8 cellular contexts compared by ENCODE assay signal in genomic region chr17:69335018-69335417, GRCh38. TPM values are rescaled to one million over a fixed set of nuclear protein-coding genes. Genes with fewer than 3 reads are reported as not detected.
A peak's percentile ranks its signal among the peaks of the same experiment; 100 is the strongest.
DNase-seq lines count a peak whose midpoint lies in the region; ATAC-seq, FAIRE-seq and TF ChIP-seq lines count a peak whose summit lies in the region.

No MANE protein-coding gene starts in this region.

- H3K27me3 ChIP-seq in HCT116 (ENCODE audit: insufficient read depth, low read length), result no peaks in the 10 kb centered on the region

- CTCF ChIA-PET in HCT116 (lab: Charles Lee), result interaction anchor here (0.6 to 3.9 kb wide), 11 partner anchors 9 to 272 kb away, joined by 3 to 54 read pairs (median 4); partner anchors contain the start of gene ABCA5

- H3K4me1 ChIP-seq in HCT116 (ENCODE audit: control insufficient read depth in 1 of 2, insufficient read depth in 2 of 2, low read length in 2 of 2) (no peaks in the 10 kb centered on the region), kidney (ENCODE audit: control insufficient read depth in 1 of 2, insufficient read depth in 1 of 2, low read depth in 1 of 2, low read length in 2 of 2) (no peaks in the 10 kb centered on the region)

- no TSS peak for BruUV-seq in HCT116 (replicated peaks; lab: Mats Ljungman, UMichigan)

- RAD21 ChIA-PET in HCT116 (lab: Charles Lee; ENCODE audit: low non-redundant PET in 1 of 2, low total read pairs in 2 of 2, uncharacterized antibody in 2 of 2, unreplicated experiment in 2 of 2), result interaction anchor here in 1 of 2 experiments (1.1 kb wide), 1 partner anchor 60 kb away, joined by 4 read pairs; no protein-coding TSS in a partner anchor

- TF ChIP-seq POLR2A in HCT116 (IDR thresholded peaks at IDR 0.05; ENCODE audit: borderline replicate concordance, extremely low read depth, insufficient read depth, insufficient read length), result no peak

- TF ChIP-seq CTCF in HCT116 (IDR thresholded peaks at IDR 0.05 in 2 of 3, conservative IDR thresholded peaks at IDR 0.05 in 1 of 3; ENCODE audit: borderline replicate concordance in 1 of 3, insufficient read depth in 1 of 3, low read depth in 2 of 3, low read length in 2 of 3) (peak; percentile 46 to 68 (median 53)), kidney (IDR thresholded peaks at IDR 0.05; ENCODE audit: borderline replicate concordance, extremely low read depth, insufficient read depth) (peak; percentile 59)

- ATAC-seq in HCT116 (peak; percentile 78), GM19035 (IDR thresholded peaks at IDR 0.05; ENCODE audit: unreplicated experiment) (no peak)

- peak; percentile 68 for TF ChIP-seq RAD21 in HCT116 (IDR thresholded peaks at IDR 0.05; ENCODE audit: low read depth)

- no peak overlapping the region for H3K27ac ChIP-seq in HCT116 (ENCODE audit: low read depth, low read length)
- no peak overlapping the region for H3K27ac ChIP-seq in kidney (ENCODE audit: low read depth in 2 of 2, low read length in 2 of 2)

- H3K36me3 ChIP-seq in HCT116 (ENCODE audit: control insufficient read depth in 1 of 2, insufficient read depth in 2 of 2, low read length in 2 of 2) (no peaks in the 10 kb centered on the region), kidney (ENCODE audit: control insufficient read depth in 1 of 2, insufficient read depth in 2 of 2, low read length in 2 of 2) (no peaks in the 10 kb centered on the region)

- H3K9ac ChIP-seq in HCT116 (ENCODE audit: low read length) (no peak overlapping the region), kidney (ENCODE audit: low read length in 2 of 2) (no peak overlapping the region)

- no peaks in the 10 kb centered on the region for H3K79me2 ChIP-seq in HCT116 (ENCODE audit: insufficient read depth, low read length)

- H3K4me2 ChIP-seq in HCT116 (ENCODE audit: low read length), result no peak overlapping the region

- H2AFZ ChIP-seq in HCT116 (ENCODE audit: low read depth, low read length, poor library complexity, severe bottlenecking), result peak overlapping the region; percentile 81

- H3K9me2 ChIP-seq in HCT116 (ENCODE audit: insufficient read depth), result no peaks in the 10 kb centered on the region

- POLR2A ChIA-PET in HCT116 (lab: Charles Lee), result interaction anchor here (0.7 to 1.6 kb wide), 3 partner anchors 8 to 59 kb away, joined by 3 to 4 read pairs (median 4); partner anchors contain the start of gene ABCA5

- no peak overlapping the region for H3K4me3 ChIP-seq in HCT116 (replicated peaks in 1 of 2; ENCODE audit: low read depth in 1 of 2, low read length in 2 of 2)
- H3K4me3 ChIP-seq in kidney (ENCODE audit: low read length in 2 of 2), result no peak overlapping the region

- no peaks in the 10 kb centered on the region for H4K20me1 ChIP-seq in HCT116 (ENCODE audit: insufficient read depth)

- DNase-seq in COLO829 (ENCODE audit: low spot score), result peak; percentile 44
- DNase-seq in HCT116 (ENCODE audit: low read depth, low spot score), result peak; percentile 69
- no peak for DNase-seq in kidney
- DNase-seq in nucleus accumbens (lab: John Stamatoyannopoulos, UW), result no peak
- no peak for DNase-seq in NCI-H146 treated with DMSO at 0.1 percent for 48 hours (lab: John Stamatoyannopoulos, UW; ENCODE audit: unreplicated experiment)
- DNase-seq in T1000 (lab: John Stamatoyannopoulos, UW), result no peak

- peak; percentile 40 for FAIRE-seq in TTC549 (lab: Jason Lieb, UNC)
- peak; percentile 88 for FAIRE-seq in kidney (lab: Jason Lieb, UNC)

- no peaks in the 10 kb centered on the region for H3K9me3 ChIP-seq in HCT116 (ENCODE audit: control insufficient read depth in 1 of 2, insufficient read depth in 1 of 2, low read depth in 1 of 2, low read length in 2 of 2)
- H3K9me3 ChIP-seq in kidney (ENCODE audit: control insufficient read depth in 1 of 2, low read length in 2 of 2), result no peaks in the 10 kb centered on the region

- intact Hi-C loops in HCT116 (cut with micrococcal nuclease) (loop anchor here (1.0 kb wide), 2 partner anchors 59 to 188 kb away; no protein-coding TSS in a partner anchor), kidney (cut with DNase I) (loop anchor here (10.0 kb wide), 1 partner anchor 190 kb away; no protein-coding TSS in a partner anchor)

TF ChIP-seq in HCT116, 20 proteins besides CTCF, POLR2A, EP300 and RAD21:
- TF ChIP-seq ZBTB33 (IDR thresholded peaks at IDR 0.05; ENCODE audit: extremely low read depth, insufficient replicate concordance, low read length) (no peak), ELF1 (IDR thresholded peaks at IDR 0.05; ENCODE audit: borderline replicate concordance, low read depth) (0 out of 2 replicates have a peak, but pooled peaks have one; percentile 5), ZNF274 (IDR thresholded peaks at IDR 0.05; ENCODE audit: low read depth, low read length) (no peak), CBX3 (IDR thresholded peaks at IDR 0.05; ENCODE audit: low read depth) (0 out of 2 replicates have a peak, but pooled peaks have one; percentile 34), SP1 (IDR thresholded peaks at IDR 0.05; ENCODE audit: low read depth) (peak; percentile 27; the same call in 1 of the 2 replicates), EGR1 (IDR thresholded peaks at IDR 0.05; ENCODE audit: low read depth) (no peak)
TF ChIP-seq in HCT116: peak in this region for 3.

RNA-seq across cellular contexts. Expression of gene ABCA5, which starts 8.1 kb away (rescaled TPM):
- total RNA-seq in HCT116 (2021; ENCODE audit: unreplicated experiment), result 6.8 TPM
- polyA plus RNA-seq in HCT116 (2012), result 1.4 and 2.4 TPM in 2 replicates
- 25.1 TPM for total RNA-seq in kidney
- polyA plus RNA-seq in kidney (ENCODE audit: insufficient read depth, low read depth, low replicate concordance), result 19.0 TPM

Comparison
In these comparisons a context has a peak if more than half of its experiments do, and no peak if none do; other contexts are left out.
1. DNase-seq: peak in COLO829 (single experiment) and HCT116 (single experiment); none in kidney (single experiment), nucleus accumbens (0 of 56), NCI-H146 treated with DMSO at 0.1 percent for 48 hours (single experiment) and T1000 (single experiment).